ENCODE assay signal across 10 cellular contexts in genomic region chr19:7596191-7596937, GRCh38. TPM values are rescaled to one million over a fixed set of nuclear protein-coding genes. Genes with fewer than 3 reads are reported as not detected.
DNase-seq lines count a peak whose midpoint lies in the region; ATAC-seq, FAIRE-seq and TF ChIP-seq lines count a peak whose summit lies in the region.
"Had no signal": no experiment of that assay in that cellular context is flagged by ENCODE, and none has a peak within 500 bp of the region (broad histone marks: within the 10 kb centered on the region; RNA-seq: fewer than 3 reads in every experiment).

No MANE protein-coding gene starts in this region.

- peak overlapping the region; percentile 81 for H3K4me2 ChIP-seq in keratinocyte (ENCODE audit: control insufficient read depth, extremely low read depth, insufficient read depth, low read depth, low read length)

- no peak for FAIRE-seq in keratinocyte (lab: Jason Lieb, UNC)

- no peak for DNase-seq in activated T-cell treated with anti-CD3 and anti-CD28 coated beads, Interleukin-2, amount 50 U/mL, for 24 hours
- DNase-seq in activated T-cell treated with anti-CD3 and anti-CD28 coated beads for 4 hours (no peak), WERI-Rb-1 (no peak), keratinocyte (ENCODE audit: low read depth, low spot score) (no peak), testis (no peak), pons (ENCODE audit: low spot score) (no peak)
- no peak for DNase-seq in stimulated activated CD4-positive, alpha-beta T cell treated with anti-CD3 and anti-CD28 coated beads, Interleukin-2, amount 100 ng/mL, for 48 hours

- intact Hi-C loops in testis (cut with DNase I; ENCODE audit: low total_unique reads) = no loop called here

- TF ChIP-seq CTCF in WERI-Rb-1 (IDR thresholded peaks at IDR 0.05; ENCODE audit: low read depth, low read length) (no peak), keratinocyte (optimal IDR thresholded peaks at IDR 0.05 in 1 of 3, IDR thresholded peaks at IDR 0.05 in 1 of 3, conservative IDR thresholded peaks at IDR 0.05 in 1 of 3; ENCODE audit: extremely low read depth in 1 of 3, insufficient read depth in 2 of 3, low read length in 3 of 3) (peak in 1 of 3 experiments; percentile 23), testis (IDR thresholded peaks at IDR 0.05) (no peak)

- peaks cover 2% of the 10 kb centered on the region for H3K79me2 ChIP-seq in keratinocyte (ENCODE audit: control insufficient read depth, insufficient read depth, low read length)

- dilution Hi-C loops in keratinocyte (cut with MboI; ENCODE audit: extremely low pct_ligation_motif_present, low sequenced_read_pairs) = no loop called here

- H3K9ac ChIP-seq in keratinocyte (ENCODE audit: control insufficient read depth, extremely low read depth, insufficient read depth, low read length) = peak overlapping the region; percentile 73

- H3K27me3 ChIP-seq in WERI-Rb-1 (ENCODE audit: insufficient read depth, low read depth, severe bottlenecking) = no peaks in the 10 kb centered on the region
- H3K27me3 ChIP-seq in keratinocyte (ENCODE audit: control insufficient read depth, extremely low read depth, insufficient read depth, low read length) = no peaks in the 10 kb centered on the region
- H3K27me3 ChIP-seq in testis = no peaks in the 10 kb centered on the region

- H3K9me3 Mint-ChIP-seq in activated T-cell treated with anti-CD3 and anti-CD28 coated beads, Interleukin-2, amount 50 U/mL, for 24 hours = peaks cover 3% of the 10 kb centered on the region

- no peak overlapping the region for H3K27ac ChIP-seq in WERI-Rb-1
- no peak overlapping the region for H3K27ac ChIP-seq in keratinocyte (ENCODE audit: control insufficient read depth, insufficient read depth, low read length)
- peak overlapping the region; percentile 23 to 68 for H3K27ac ChIP-seq in testis
- H3K27ac ChIP-seq: epithelial cell of prostate had no signal

- H3K4me3 ChIP-seq in WERI-Rb-1 (ENCODE audit: low read depth, low read length) = peak overlapping the region; percentile 67
- H3K4me3 ChIP-seq in keratinocyte (ENCODE audit: control insufficient read depth in 2 of 3, extremely low read depth in 1 of 3, insufficient read depth in 2 of 3, low read depth in 1 of 3, low read length in 3 of 3) = peak overlapping the region; percentile 49 to 70 (median 62)
- peak overlapping the region; percentile 45 to 64 for H3K4me3 ChIP-seq in testis

- H3K36me3 ChIP-seq in WERI-Rb-1 = no peaks in the 10 kb centered on the region
- H3K36me3 ChIP-seq in keratinocyte (ENCODE audit: control insufficient read depth in 2 of 2, extremely low read depth in 1 of 2, insufficient read depth in 2 of 2, low read length in 2 of 2) = peaks cover 0 to 2% of the 10 kb centered on the region in 2 experiments
- H3K36me3 ChIP-seq in testis (ENCODE audit: low read depth, missing control alignments) = no peaks in the 10 kb centered on the region

- H2AFZ ChIP-seq in keratinocyte (ENCODE audit: control insufficient read depth, low read length) = no peak overlapping the region

- no peaks in the 10 kb centered on the region for H3K36me3 Mint-ChIP-seq in activated T-cell treated with anti-CD3 and anti-CD28 coated beads, Interleukin-2, amount 50 U/mL, for 24 hours (ENCODE audit: low read depth)

- peaks cover 8% of the 10 kb centered on the region for H4K20me1 ChIP-seq in keratinocyte (ENCODE audit: control insufficient read depth, extremely low read depth, insufficient read depth, low read length)

- H3K4me1 Mint-ChIP-seq in activated T-cell treated with anti-CD3 and anti-CD28 coated beads, Interleukin-2, amount 50 U/mL, for 24 hours (ENCODE audit: low read depth) = peaks cover 1% of the 10 kb centered on the region

- H3K4me1 ChIP-seq in keratinocyte (ENCODE audit: control insufficient read depth, extremely low read depth, insufficient read depth, low read length) (peaks cover 11% of the 10 kb centered on the region), testis (peaks cover 3% of the 10 kb centered on the region)

- peaks cover 4% of the 10 kb centered on the region for H3K9me1 ChIP-seq in keratinocyte (ENCODE audit: control insufficient read depth, extremely low read depth, insufficient read depth, low read length)

- no peak overlapping the region for H3K27ac Mint-ChIP-seq in activated T-cell treated with anti-CD3 and anti-CD28 coated beads, Interleukin-2, amount 50 U/mL, for 24 hours

- ATAC-seq in GM18870 (IDR thresholded peaks at IDR 0.05; ENCODE audit: unreplicated experiment) = no peak

- H3K9me3 ChIP-seq in WERI-Rb-1 (ENCODE audit: severe bottlenecking) (no peaks in the 10 kb centered on the region), keratinocyte (ENCODE audit: control insufficient read depth, low read depth, low read length) (no peaks in the 10 kb centered on the region), testis (no peaks in the 10 kb centered on the region)

- H3K4me3 Mint-ChIP-seq in activated T-cell treated with anti-CD3 and anti-CD28 coated beads, Interleukin-2, amount 50 U/mL, for 24 hours = peak overlapping the region; percentile 62

- WGBS in testis, 2 donors = 2 to 3% methylated on average over 27 to 64 of the region's 72 CpGs

- peaks cover 48% of the 10 kb centered on the region for H3K27me3 Mint-ChIP-seq in activated T-cell treated with anti-CD3 and anti-CD28 coated beads, Interleukin-2, amount 50 U/mL, for 24 hours

- no peak for TF ChIP-seq POLR2A in testis (IDR thresholded peaks at IDR 0.05)

RNA-seq across cellular contexts. Expression of gene CAMSAP3, which starts 0.7 kb away (rescaled TPM):
- polyA plus RNA-seq in keratinocyte (2.4 to 6.1 TPM (median 5.0 TPM) in 3 replicates), testis (ENCODE audit: insufficient read depth, low read depth, low replicate concordance) (32.4 TPM)
- polyA plus RNA-seq in keratinocyte (2011; ENCODE audit: low read depth) = 10.7 TPM
- polyA plus RNA-seq in keratinocyte (2011; cell fraction: cytosol; rRNA removed) = 1.9 and 4.6 TPM in 2 replicates
- 14.2 and 16.3 TPM in 2 replicates for polyA plus RNA-seq in keratinocyte (2011; cell fraction: nucleus; rRNA removed)
- 8.3 and 18.0 TPM in 2 replicates for polyA plus RNA-seq in keratinocyte (2012; ENCODE audit: low replicate concordance)
- 2.4 to 7.1 TPM (median 4.0 TPM) in 3 replicates for polyA minus RNA-seq in keratinocyte
- polyA minus RNA-seq in keratinocyte (2011; cell fraction: cytosol; rRNA and poly(A)+ RNA removed) = 9.8 TPM
- 10.3 and 11.2 TPM in 2 replicates for polyA minus RNA-seq in keratinocyte (2011; cell fraction: nucleus; rRNA and poly(A)+ RNA removed)
- 100 to 1,000 TPM in 1 of 2 donors, 10 to 100 TPM in 1; 64.7 to 104 TPM for total RNA-seq in testis
- polyA plus RNA-seq: BJ had no signal

RNA-seq across cellular contexts. Expression of gene XAB2, which starts 33.0 kb away (rescaled TPM):
- polyA plus RNA-seq in keratinocyte (15.6 to 22.9 TPM (median 17.7 TPM) in 3 replicates), testis (ENCODE audit: insufficient read depth, low read depth, low replicate concordance) (90.3 TPM)
- polyA plus RNA-seq in keratinocyte (2011; ENCODE audit: low read depth) = 24.9 TPM
- 10.1 and 24.0 TPM in 2 replicates for polyA plus RNA-seq in keratinocyte (2011; cell fraction: cytosol; rRNA removed)
- polyA plus RNA-seq in keratinocyte (2011; cell fraction: nucleus; rRNA removed) = 34.5 and 43.0 TPM in 2 replicates
- 25.6 and 30.8 TPM in 2 replicates for polyA plus RNA-seq in keratinocyte (2012; ENCODE audit: low replicate concordance)
- 33.8 to 61.0 TPM (median 35.6 TPM) in 3 replicates for polyA minus RNA-seq in keratinocyte
- 51.2 TPM for polyA minus RNA-seq in keratinocyte (2011; cell fraction: cytosol; rRNA and poly(A)+ RNA removed)
- 31.8 and 33.5 TPM in 2 replicates for polyA minus RNA-seq in keratinocyte (2011; cell fraction: nucleus; rRNA and poly(A)+ RNA removed)
- total RNA-seq in testis = 100 to 1,000 TPM in 1 of 2 donors, 10 to 100 TPM in 1; 97.2 to 128 TPM

RNA-seq across cellular contexts. Expression of gene PET100, which starts 33.2 kb away (rescaled TPM):
- polyA plus RNA-seq in keratinocyte = 32.8 to 85.8 TPM (median 51.5 TPM) in 3 replicates
- polyA plus RNA-seq in keratinocyte (2011; ENCODE audit: low read depth) = 17.3 TPM
- polyA plus RNA-seq in keratinocyte (2011; cell fraction: cytosol; rRNA removed) = 38.2 and 43.7 TPM in 2 replicates
- polyA plus RNA-seq in keratinocyte (2011; cell fraction: nucleus; rRNA removed) = 23.5 and 28.9 TPM in 2 replicates
- polyA plus RNA-seq in keratinocyte (2012; ENCODE audit: low replicate concordance) = 76.2 and 95.3 TPM in 2 replicates
- 1.8 to 6.2 TPM (median 2.5 TPM) in 3 replicates for polyA minus RNA-seq in keratinocyte
- polyA minus RNA-seq in keratinocyte (2011; cell fraction: cytosol; rRNA and poly(A)+ RNA removed) = 6.9 TPM
- 2.4 and 4.1 TPM in 2 replicates for polyA minus RNA-seq in keratinocyte (2011; cell fraction: nucleus; rRNA and poly(A)+ RNA removed)
- total RNA-seq in testis = 10 to 100 TPM; 25.3 to 26.9 TPM
- polyA plus RNA-seq in testis (ENCODE audit: insufficient read depth, low read depth, low replicate concordance) = 64.0 TPM

RNA-seq across cellular contexts. Expression of gene PCP2, which starts 37.2 kb away (rescaled TPM):
- not detected in 3 replicates for polyA plus RNA-seq in keratinocyte
- not detected for polyA plus RNA-seq in keratinocyte (2011; ENCODE audit: low read depth)
- not detected in 2 replicates for polyA plus RNA-seq in keratinocyte (2011; cell fraction: cytosol; rRNA removed)
- polyA plus RNA-seq in keratinocyte (2011; cell fraction: nucleus; rRNA removed) = not detected in 2 replicates
- 0.23 and 0.71 TPM in 2 replicates for polyA plus RNA-seq in keratinocyte (2012; ENCODE audit: low replicate concordance)
- not detected in 3 replicates for polyA minus RNA-seq in keratinocyte
- polyA minus RNA-seq in keratinocyte (2011; cell fraction: cytosol; rRNA and poly(A)+ RNA removed) = not detected
- not detected in 2 replicates for polyA minus RNA-seq in keratinocyte (2011; cell fraction: nucleus; rRNA and poly(A)+ RNA removed)
- total RNA-seq in testis = 100 to 1,000 TPM in 1 of 2 donors, 10 to 100 TPM in 1; 38.2 to 130 TPM
- polyA plus RNA-seq in testis (ENCODE audit: insufficient read depth, low read depth, low replicate concordance) = 164 TPM
- polyA plus RNA-seq: BJ had no signal

RNA-seq across cellular contexts. Expression of gene STXBP2, which starts 40.5 kb away (rescaled TPM):
- polyA plus RNA-seq in keratinocyte = 58.8 to 88.7 TPM (median 63.6 TPM) in 3 replicates
- polyA plus RNA-seq in keratinocyte (2011; ENCODE audit: low read depth) = 59.3 TPM
- polyA plus RNA-seq in keratinocyte (2011; cell fraction: cytosol; rRNA removed) = 40.2 and 71.0 TPM in 2 replicates
- 178 and 190 TPM in 2 replicates for polyA plus RNA-seq in keratinocyte (2011; cell fraction: nucleus; rRNA removed)
- polyA plus RNA-seq in keratinocyte (2012; ENCODE audit: low replicate concordance) = 65.6 and 67.8 TPM in 2 replicates
- polyA minus RNA-seq in keratinocyte = 129 to 198 TPM (median 186 TPM) in 3 replicates
- 106 TPM for polyA minus RNA-seq in keratinocyte (2011; cell fraction: cytosol; rRNA and poly(A)+ RNA removed)
- polyA minus RNA-seq in keratinocyte (2011; cell fraction: nucleus; rRNA and poly(A)+ RNA removed) = 60.0 and 65.0 TPM in 2 replicates
- 100 to 1,000 TPM; 155 to 156 TPM for total RNA-seq in testis
- 135 TPM for polyA plus RNA-seq in testis (ENCODE audit: insufficient read depth, low read depth, low replicate concordance)

Comparison
In these comparisons a context has a peak if more than half of its experiments do, and no peak if none do; other contexts are left out.
1. H3K27ac ChIP-seq: peak in testis (2 of 2); none in WERI-Rb-1 (single experiment) and keratinocyte (single experiment).
2. Peak in every context shown above with its lines, with median percentiles within 50 percentile points of each other: H3K4me3 ChIP-seq.